ENCODE assay signal across 1 cellular context in the genomic region with DNA sequence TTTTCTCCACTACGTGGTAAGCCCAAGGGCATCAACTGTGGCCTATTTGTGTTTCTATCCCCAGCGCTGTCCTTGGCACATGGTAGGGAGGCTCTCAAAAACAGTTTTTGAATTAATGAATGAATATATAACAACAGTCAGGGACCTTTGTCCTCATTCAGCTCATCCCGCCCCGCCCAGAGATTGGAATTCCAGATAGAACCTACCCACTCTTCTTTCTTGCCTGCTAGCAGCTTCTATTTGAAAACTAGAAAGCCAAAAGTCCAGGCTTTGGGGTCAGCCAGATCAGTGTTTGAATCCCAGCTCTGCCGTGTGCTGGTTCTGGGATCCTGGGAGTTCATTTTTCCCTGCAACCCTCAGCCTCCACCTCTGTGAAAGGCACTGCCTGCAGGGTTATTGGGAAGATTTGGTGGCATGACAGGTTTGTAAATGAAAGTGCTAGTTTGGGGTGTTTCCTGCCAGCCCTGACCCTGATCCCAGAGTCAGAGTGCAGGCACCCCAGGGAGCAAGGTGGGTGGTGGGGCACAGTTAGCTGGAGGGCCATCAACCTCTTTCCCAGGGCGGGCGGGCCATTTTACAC.
A peak's percentile ranks its signal among the peaks of the same experiment; 100 is the strongest.
TF ChIP-seq lines count a peak whose summit lies in the region.

No MANE protein-coding gene starts in this region.

TF ChIP-seq in HepG2, 621 proteins besides CTCF, POLR2A, EP300 and RAD21 (continued from another document and continues in another):
- TF ChIP-seq, protein P1, sequence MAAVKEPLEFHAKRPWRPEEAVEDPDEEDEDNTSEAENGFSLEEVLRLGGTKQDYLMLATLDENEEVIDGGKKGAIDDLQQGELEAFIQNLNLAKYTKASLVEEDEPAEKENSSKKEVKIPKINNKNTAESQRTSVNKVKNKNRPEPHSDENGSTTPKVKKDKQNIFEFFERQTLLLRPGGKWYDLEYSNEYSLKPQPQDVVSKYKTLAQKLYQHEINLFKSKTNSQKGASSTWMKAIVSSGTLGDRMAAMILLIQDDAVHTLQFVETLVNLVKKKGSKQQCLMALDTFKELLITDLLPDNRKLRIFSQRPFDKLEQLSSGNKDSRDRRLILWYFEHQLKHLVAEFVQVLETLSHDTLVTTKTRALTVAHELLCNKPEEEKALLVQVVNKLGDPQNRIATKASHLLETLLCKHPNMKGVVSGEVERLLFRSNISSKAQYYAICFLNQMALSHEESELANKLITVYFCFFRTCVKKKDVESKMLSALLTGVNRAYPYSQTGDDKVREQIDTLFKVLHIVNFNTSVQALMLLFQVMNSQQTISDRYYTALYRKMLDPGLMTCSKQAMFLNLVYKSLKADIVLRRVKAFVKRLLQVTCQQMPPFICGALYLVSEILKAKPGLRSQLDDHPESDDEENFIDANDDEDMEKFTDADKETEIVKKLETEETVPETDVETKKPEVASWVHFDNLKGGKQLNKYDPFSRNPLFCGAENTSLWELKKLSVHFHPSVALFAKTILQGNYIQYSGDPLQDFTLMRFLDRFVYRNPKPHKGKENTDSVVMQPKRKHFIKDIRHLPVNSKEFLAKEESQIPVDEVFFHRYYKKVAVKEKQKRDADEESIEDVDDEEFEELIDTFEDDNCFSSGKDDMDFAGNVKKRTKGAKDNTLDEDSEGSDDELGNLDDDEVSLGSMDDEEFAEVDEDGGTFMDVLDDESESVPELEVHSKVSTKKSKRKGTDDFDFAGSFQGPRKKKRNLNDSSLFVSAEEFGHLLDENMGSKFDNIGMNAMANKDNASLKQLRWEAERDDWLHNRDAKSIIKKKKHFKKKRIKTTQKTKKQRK (IDR thresholded peaks at IDR 0.05; ENCODE audit: low read length) = no peak
- TF ChIP-seq MAFK (conservative IDR thresholded peaks at IDR 0.05 in 1 of 2, IDR thresholded peaks at IDR 0.05 in 1 of 2; ENCODE audit: low read length in 2 of 2) (no peak), ASH2L (IDR thresholded peaks at IDR 0.05; ENCODE audit: insufficient read length, low read depth, low read length) (peak; percentile 43), SUZ12 (IDR thresholded peaks at IDR 0.05; ENCODE audit: low read depth, low read length) (no peak), SNAPC2 (CRISPR knock-in tag; IDR thresholded peaks at IDR 0.05) (no peak), ZNF230 (CRISPR knock-in tag; IDR thresholded peaks at IDR 0.05) (no peak), ZNF672 (CRISPR knock-in tag; IDR thresholded peaks at IDR 0.05) (no peak), SMC3 (IDR thresholded peaks at IDR 0.05; ENCODE audit: low read length) (no peak), STAG1 (CRISPR knock-in tag; IDR thresholded peaks at IDR 0.05) (no peak), TRIM24 (CRISPR knock-in tag; IDR thresholded peaks at IDR 0.05) (no peak), NKX3-1 (CRISPR knock-in tag; IDR thresholded peaks at IDR 0.05) (no peak), NCOR1 (IDR thresholded peaks at IDR 0.05; ENCODE audit: borderline replicate concordance, low read length) (peak; percentile 52; the same call in 1 of the 2 replicates), RARG (CRISPR knock-in tag; IDR thresholded peaks at IDR 0.05; ENCODE audit: low read depth) (no peak), ZNF550 (CRISPR knock-in tag; IDR thresholded peaks at IDR 0.05; ENCODE audit: borderline replicate concordance) (no peak), ARID2 (CRISPR knock-in tag; IDR thresholded peaks at IDR 0.05; ENCODE audit: borderline replicate concordance) (no peak), ZNF234 (CRISPR knock-in tag; conservative IDR thresholded peaks at IDR 0.05) (no peak), HOXD1 (CRISPR knock-in tag; IDR thresholded peaks at IDR 0.05) (no peak), SETDB1 (CRISPR knock-in tag; IDR thresholded peaks at IDR 0.05; ENCODE audit: borderline replicate concordance) (peak; percentile 73; the same call in 1 of the 2 replicates), HNF4A (CRISPR knock-in tag; IDR thresholded peaks at IDR 0.05) (peak; percentile 59), CHD4 (IDR thresholded peaks at IDR 0.05; ENCODE audit: borderline replicate concordance, low read length) (no peak), SPEN (CRISPR knock-in tag; IDR thresholded peaks at IDR 0.05; ENCODE audit: low read depth) (0 out of 2 replicates have a peak, but pooled peaks have one; percentile 3)
- TF ChIP-seq, protein P2, sequence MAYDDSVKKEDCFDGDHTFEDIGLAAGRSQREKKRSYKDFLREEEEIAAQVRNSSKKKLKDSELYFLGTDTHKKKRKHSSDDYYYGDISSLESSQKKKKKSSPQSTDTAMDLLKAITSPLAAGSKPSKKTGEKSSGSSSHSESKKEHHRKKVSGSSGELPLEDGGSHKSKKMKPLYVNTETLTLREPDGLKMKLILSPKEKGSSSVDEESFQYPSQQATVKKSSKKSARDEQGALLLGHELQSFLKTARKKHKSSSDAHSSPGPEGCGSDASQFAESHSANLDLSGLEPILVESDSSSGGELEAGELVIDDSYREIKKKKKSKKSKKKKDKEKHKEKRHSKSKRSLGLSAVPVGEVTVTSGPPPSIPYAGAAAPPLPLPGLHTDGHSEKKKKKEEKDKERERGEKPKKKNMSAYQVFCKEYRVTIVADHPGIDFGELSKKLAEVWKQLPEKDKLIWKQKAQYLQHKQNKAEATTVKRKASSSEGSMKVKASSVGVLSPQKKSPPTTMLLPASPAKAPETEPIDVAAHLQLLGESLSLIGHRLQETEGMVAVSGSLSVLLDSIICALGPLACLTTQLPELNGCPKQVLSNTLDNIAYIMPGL (CRISPR knock-in tag; IDR thresholded peaks at IDR 0.05; ENCODE audit: borderline replicate concordance in 1 of 2, low read depth in 1 of 2) = 0 out of 4 replicates have a peak, but pooled peaks of 1 of the 2 experiments have one; percentile 21
- TF ChIP-seq, protein P3, sequence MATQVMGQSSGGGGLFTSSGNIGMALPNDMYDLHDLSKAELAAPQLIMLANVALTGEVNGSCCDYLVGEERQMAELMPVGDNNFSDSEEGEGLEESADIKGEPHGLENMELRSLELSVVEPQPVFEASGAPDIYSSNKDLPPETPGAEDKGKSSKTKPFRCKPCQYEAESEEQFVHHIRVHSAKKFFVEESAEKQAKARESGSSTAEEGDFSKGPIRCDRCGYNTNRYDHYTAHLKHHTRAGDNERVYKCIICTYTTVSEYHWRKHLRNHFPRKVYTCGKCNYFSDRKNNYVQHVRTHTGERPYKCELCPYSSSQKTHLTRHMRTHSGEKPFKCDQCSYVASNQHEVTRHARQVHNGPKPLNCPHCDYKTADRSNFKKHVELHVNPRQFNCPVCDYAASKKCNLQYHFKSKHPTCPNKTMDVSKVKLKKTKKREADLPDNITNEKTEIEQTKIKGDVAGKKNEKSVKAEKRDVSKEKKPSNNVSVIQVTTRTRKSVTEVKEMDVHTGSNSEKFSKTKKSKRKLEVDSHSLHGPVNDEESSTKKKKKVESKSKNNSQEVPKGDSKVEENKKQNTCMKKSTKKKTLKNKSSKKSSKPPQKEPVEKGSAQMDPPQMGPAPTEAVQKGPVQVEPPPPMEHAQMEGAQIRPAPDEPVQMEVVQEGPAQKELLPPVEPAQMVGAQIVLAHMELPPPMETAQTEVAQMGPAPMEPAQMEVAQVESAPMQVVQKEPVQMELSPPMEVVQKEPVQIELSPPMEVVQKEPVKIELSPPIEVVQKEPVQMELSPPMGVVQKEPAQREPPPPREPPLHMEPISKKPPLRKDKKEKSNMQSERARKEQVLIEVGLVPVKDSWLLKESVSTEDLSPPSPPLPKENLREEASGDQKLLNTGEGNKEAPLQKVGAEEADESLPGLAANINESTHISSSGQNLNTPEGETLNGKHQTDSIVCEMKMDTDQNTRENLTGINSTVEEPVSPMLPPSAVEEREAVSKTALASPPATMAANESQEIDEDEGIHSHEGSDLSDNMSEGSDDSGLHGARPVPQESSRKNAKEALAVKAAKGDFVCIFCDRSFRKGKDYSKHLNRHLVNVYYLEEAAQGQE (IDR thresholded peaks at IDR 0.05; ENCODE audit: borderline replicate concordance in 1 of 2, low read depth in 1 of 2, low read length in 2 of 2) = no peak
- TF ChIP-seq, protein P4, sequence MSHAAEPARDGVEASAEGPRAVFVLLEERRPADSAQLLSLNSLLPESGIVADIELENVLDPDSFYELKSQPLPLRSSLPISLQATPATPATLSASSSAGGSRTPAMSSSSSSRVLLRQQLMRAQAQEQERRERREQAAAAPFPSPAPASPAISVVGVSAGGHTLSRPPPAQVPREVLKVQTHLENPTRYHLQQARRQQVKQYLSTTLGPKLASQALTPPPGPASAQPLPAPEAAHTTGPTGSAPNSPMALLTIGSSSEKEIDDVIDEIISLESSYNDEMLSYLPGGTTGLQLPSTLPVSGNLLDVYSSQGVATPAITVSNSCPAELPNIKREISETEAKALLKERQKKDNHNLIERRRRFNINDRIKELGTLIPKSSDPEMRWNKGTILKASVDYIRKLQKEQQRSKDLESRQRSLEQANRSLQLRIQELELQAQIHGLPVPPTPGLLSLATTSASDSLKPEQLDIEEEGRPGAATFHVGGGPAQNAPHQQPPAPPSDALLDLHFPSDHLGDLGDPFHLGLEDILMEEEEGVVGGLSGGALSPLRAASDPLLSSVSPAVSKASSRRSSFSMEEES (CRISPR knock-in tag; IDR thresholded peaks at IDR 0.05) = peak; percentile 32; the same call in 1 of the 2 replicates
- TF ChIP-seq, protein P5, sequence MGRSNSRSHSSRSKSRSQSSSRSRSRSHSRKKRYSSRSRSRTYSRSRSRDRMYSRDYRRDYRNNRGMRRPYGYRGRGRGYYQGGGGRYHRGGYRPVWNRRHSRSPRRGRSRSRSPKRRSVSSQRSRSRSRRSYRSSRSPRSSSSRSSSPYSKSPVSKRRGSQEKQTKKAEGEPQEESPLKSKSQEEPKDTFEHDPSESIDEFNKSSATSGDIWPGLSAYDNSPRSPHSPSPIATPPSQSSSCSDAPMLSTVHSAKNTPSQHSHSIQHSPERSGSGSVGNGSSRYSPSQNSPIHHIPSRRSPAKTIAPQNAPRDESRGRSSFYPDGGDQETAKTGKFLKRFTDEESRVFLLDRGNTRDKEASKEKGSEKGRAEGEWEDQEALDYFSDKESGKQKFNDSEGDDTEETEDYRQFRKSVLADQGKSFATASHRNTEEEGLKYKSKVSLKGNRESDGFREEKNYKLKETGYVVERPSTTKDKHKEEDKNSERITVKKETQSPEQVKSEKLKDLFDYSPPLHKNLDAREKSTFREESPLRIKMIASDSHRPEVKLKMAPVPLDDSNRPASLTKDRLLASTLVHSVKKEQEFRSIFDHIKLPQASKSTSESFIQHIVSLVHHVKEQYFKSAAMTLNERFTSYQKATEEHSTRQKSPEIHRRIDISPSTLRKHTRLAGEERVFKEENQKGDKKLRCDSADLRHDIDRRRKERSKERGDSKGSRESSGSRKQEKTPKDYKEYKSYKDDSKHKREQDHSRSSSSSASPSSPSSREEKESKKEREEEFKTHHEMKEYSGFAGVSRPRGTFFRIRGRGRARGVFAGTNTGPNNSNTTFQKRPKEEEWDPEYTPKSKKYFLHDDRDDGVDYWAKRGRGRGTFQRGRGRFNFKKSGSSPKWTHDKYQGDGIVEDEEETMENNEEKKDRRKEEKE (IDR thresholded peaks at IDR 0.05) = no peak
- TF ChIP-seq, protein P6, sequence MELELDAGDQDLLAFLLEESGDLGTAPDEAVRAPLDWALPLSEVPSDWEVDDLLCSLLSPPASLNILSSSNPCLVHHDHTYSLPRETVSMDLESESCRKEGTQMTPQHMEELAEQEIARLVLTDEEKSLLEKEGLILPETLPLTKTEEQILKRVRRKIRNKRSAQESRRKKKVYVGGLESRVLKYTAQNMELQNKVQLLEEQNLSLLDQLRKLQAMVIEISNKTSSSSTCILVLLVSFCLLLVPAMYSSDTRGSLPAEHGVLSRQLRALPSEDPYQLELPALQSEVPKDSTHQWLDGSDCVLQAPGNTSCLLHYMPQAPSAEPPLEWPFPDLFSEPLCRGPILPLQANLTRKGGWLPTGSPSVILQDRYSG (CRISPR knock-in tag; IDR thresholded peaks at IDR 0.05) = no peak
- TF ChIP-seq, protein P7, sequence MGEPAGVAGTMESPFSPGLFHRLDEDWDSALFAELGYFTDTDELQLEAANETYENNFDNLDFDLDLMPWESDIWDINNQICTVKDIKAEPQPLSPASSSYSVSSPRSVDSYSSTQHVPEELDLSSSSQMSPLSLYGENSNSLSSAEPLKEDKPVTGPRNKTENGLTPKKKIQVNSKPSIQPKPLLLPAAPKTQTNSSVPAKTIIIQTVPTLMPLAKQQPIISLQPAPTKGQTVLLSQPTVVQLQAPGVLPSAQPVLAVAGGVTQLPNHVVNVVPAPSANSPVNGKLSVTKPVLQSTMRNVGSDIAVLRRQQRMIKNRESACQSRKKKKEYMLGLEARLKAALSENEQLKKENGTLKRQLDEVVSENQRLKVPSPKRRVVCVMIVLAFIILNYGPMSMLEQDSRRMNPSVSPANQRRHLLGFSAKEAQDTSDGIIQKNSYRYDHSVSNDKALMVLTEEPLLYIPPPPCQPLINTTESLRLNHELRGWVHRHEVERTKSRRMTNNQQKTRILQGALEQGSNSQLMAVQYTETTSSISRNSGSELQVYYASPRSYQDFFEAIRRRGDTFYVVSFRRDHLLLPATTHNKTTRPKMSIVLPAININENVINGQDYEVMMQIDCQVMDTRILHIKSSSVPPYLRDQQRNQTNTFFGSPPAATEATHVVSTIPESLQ (CRISPR knock-in tag; conservative IDR thresholded peaks at IDR 0.05) = no peak
- TF ChIP-seq, protein P8, sequence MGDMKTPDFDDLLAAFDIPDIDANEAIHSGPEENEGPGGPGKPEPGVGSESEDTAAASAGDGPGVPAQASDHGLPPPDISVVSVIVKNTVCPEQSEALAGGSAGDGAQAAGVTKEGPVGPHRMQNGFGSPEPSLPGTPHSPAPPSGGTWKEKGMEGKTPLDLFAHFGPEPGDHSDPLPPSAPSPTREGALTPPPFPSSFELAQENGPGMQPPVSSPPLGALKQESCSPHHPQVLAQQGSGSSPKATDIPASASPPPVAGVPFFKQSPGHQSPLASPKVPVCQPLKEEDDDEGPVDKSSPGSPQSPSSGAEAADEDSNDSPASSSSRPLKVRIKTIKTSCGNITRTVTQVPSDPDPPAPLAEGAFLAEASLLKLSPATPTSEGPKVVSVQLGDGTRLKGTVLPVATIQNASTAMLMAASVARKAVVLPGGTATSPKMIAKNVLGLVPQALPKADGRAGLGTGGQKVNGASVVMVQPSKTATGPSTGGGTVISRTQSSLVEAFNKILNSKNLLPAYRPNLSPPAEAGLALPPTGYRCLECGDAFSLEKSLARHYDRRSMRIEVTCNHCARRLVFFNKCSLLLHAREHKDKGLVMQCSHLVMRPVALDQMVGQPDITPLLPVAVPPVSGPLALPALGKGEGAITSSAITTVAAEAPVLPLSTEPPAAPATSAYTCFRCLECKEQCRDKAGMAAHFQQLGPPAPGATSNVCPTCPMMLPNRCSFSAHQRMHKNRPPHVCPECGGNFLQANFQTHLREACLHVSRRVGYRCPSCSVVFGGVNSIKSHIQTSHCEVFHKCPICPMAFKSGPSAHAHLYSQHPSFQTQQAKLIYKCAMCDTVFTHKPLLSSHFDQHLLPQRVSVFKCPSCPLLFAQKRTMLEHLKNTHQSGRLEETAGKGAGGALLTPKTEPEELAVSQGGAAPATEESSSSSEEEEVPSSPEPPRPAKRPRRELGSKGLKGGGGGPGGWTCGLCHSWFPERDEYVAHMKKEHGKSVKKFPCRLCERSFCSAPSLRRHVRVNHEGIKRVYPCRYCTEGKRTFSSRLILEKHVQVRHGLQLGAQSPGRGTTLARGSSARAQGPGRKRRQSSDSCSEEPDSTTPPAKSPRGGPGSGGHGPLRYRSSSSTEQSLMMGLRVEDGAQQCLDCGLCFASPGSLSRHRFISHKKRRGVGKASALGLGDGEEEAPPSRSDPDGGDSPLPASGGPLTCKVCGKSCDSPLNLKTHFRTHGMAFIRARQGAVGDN (CRISPR knock-in tag; IDR thresholded peaks at IDR 0.05) = peak; percentile 16; the same call in 1 of the 2 replicates
- TF ChIP-seq, protein P9, sequence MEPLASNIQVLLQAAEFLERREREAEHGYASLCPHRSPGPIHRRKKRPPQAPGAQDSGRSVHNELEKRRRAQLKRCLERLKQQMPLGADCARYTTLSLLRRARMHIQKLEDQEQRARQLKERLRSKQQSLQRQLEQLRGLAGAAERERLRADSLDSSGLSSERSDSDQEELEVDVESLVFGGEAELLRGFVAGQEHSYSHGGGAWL (CRISPR knock-in tag; IDR thresholded peaks at IDR 0.05) = no peak; the same call in 1 of the 2 replicates
